Comparison of ENCODE assay signal across 1 cellular context in genomic region chr6:157273756-157274088, GRCh38.
TF ChIP-seq lines count a peak whose summit lies in the region.

No MANE protein-coding gene starts in this region.

TF ChIP-seq in SK-N-SH treated with all-trans-retinoic acid at 6 μM for 48 hours, 23 proteins besides CTCF, POLR2A, EP300 and RAD21 (continued from another document):
- TF ChIP-seq BACH2 (CRISPR knock-in tag; IDR thresholded peaks at IDR 0.05; ENCODE audit: borderline replicate concordance), result no peak
TF ChIP-seq in SK-N-SH treated with all-trans-retinoic acid at 6 μM for 48 hours: peak in this region for 0.
